Comparison of ENCODE assay signal across 10 cellular contexts in genomic region chr1:174040387-174040786, GRCh38. TPM values are rescaled to one million over a fixed set of nuclear protein-coding genes. Genes with fewer than 3 reads are reported as not detected.
DNase-seq lines count a peak whose midpoint lies in the region; ATAC-seq and TF ChIP-seq lines count a peak whose summit lies in the region.
"Had no signal": no experiment of that assay in that cellular context is flagged by ENCODE, and none has a peak within 500 bp of the region (broad histone marks: within the 10 kb centered on the region; RNA-seq: fewer than 3 reads in every experiment).

No MANE protein-coding gene starts in this region.

- TF ChIP-seq CTCF in mammary epithelial cell (conservative IDR thresholded peaks at IDR 0.05 in 1 of 2, IDR thresholded peaks at IDR 0.05 in 1 of 2; ENCODE audit: extremely low read depth in 1 of 2, insufficient read depth in 1 of 2, low read depth in 1 of 2, low read length in 2 of 2), result no peak
- TF ChIP-seq CTCF in stomach (IDR thresholded peaks at IDR 0.05), result no peak

- no peak overlapping the region for H3K9ac ChIP-seq in mammary epithelial cell (ENCODE audit: insufficient read depth, low read length)

- dilution Hi-C loops in mammary epithelial cell (cut with HindIII; ENCODE audit: low sequenced_read_pairs), result no loop called here

- in situ Hi-C loops in mammary epithelial cell (cut with MboI; ENCODE audit: low sequenced_read_pairs in 2 of 2), result no loop called here

- no peak for ATAC-seq in GM21737 (IDR thresholded peaks at IDR 0.05; ENCODE audit: unreplicated experiment)

- H3K27ac Mint-ChIP-seq in activated naive CD4-positive, alpha-beta T cell treated with anti-CD3 and anti-CD28 coated beads for 36 hours, result no peak overlapping the region
- H3K27ac Mint-ChIP-seq: type B pancreatic cell had no signal

- no peak for TF ChIP-seq EP300 in stomach (IDR thresholded peaks at IDR 0.05)

- intact Hi-C loops in activated naive CD4-positive, alpha-beta T cell treated with anti-CD3 and anti-CD28 coated beads for 36 hours (cut with micrococcal nuclease), result no loop called here
- intact Hi-C loops in mammary epithelial cell (cut with micrococcal nuclease), result no loop called here
- intact Hi-C loops in stomach (cut with DNase I; ENCODE audit: low total_unique reads), result no loop called here

- no peak overlapping the region for H3K4me2 ChIP-seq in mammary epithelial cell (ENCODE audit: insufficient read depth, low read depth, low read length)

- no peak overlapping the region for H2AFZ ChIP-seq in mammary epithelial cell (ENCODE audit: low read depth, low read length)

- H3K79me2 ChIP-seq in mammary epithelial cell (ENCODE audit: insufficient read depth, low read length), result no peaks in the 10 kb centered on the region

- H3K9me3 Mint-ChIP-seq in activated naive CD4-positive, alpha-beta T cell treated with anti-CD3 and anti-CD28 coated beads for 36 hours, result no peaks in the 10 kb centered on the region
- H3K9me3 Mint-ChIP-seq: type B pancreatic cell had no signal

- BruUV-seq in mammary epithelial cell (replicated peaks; lab: Mats Ljungman, UMichigan), result no TSS peak

- H3K4me3 Mint-ChIP-seq in activated naive CD4-positive, alpha-beta T cell treated with anti-CD3 and anti-CD28 coated beads for 36 hours, result no peak overlapping the region
- H3K4me3 Mint-ChIP-seq: type B pancreatic cell had no signal

- peak; percentile 14 for DNase-seq in activated naive CD4-positive, alpha-beta T cell treated with anti-CD3 and anti-CD28 coated beads for 36 hours
- no peak for DNase-seq in activated naive CD4-positive, alpha-beta T cell (lab: John Stamatoyannopoulos, UW)
- DNase-seq in NCI-H226 (peak; percentile 52), mammary epithelial cell (peak; percentile 89), stromal cell of bone marrow (ENCODE audit: low read depth) (peak; percentile 77), stomach (no peak), superior temporal gyrus (ENCODE audit: extremely low spot score) (no peak)
- DNase-seq: AML-193 had no signal

- CTCF ChIA-PET in activated naive CD4-positive, alpha-beta T cell treated with anti-CD3 and anti-CD28 coated beads for 36 hours (lab: Charles Lee), result no interaction called here
- CTCF ChIA-PET in mammary epithelial cell (lab: Charles Lee; ENCODE audit: low non-redundant PET), result interaction anchor here (0.5 kb wide), 1 partner anchor 67 kb away, joined by 10 read pairs; no protein-coding TSS in a partner anchor

- H3K36me3 Mint-ChIP-seq in activated naive CD4-positive, alpha-beta T cell treated with anti-CD3 and anti-CD28 coated beads for 36 hours (ENCODE audit: low read depth), result no peaks in the 10 kb centered on the region
- H3K36me3 Mint-ChIP-seq: type B pancreatic cell had no signal

- 24% methylated on average over 2 of the region's 2 CpGs for WGBS in mammary epithelial cell (ENCODE audit: low coverage, missing lambda C conversion rate)
- WGBS in stomach, 5 donors, result 69 to 89% (median 84%) methylated on average over 2 of the region's 2 CpGs

- H3K4me3 ChIP-seq in mammary epithelial cell (replicated peaks in 1 of 3; ENCODE audit: insufficient read depth in 1 of 3, low read depth in 2 of 3, low read length in 3 of 3) (no peak overlapping the region), stomach (no peak overlapping the region)

- no peaks in the 10 kb centered on the region for H3K9me3 ChIP-seq in mammary epithelial cell (replicated peaks; ENCODE audit: insufficient read depth, low read length)
- H3K9me3 ChIP-seq in stomach, result no peaks in the 10 kb centered on the region

- no peaks in the 10 kb centered on the region for H4K20me1 ChIP-seq in mammary epithelial cell (ENCODE audit: insufficient read depth, low read length)

- H3K27ac ChIP-seq in mammary epithelial cell (ENCODE audit: insufficient read depth, low read depth, low read length) (no peak overlapping the region), stomach (no peak overlapping the region)

- H3K4me1 ChIP-seq in mammary epithelial cell (ENCODE audit: insufficient read depth, low read length) (peaks cover 5% of the 10 kb centered on the region), stomach (no peaks in the 10 kb centered on the region)

- H3K4me1 Mint-ChIP-seq in activated naive CD4-positive, alpha-beta T cell treated with anti-CD3 and anti-CD28 coated beads for 36 hours (ENCODE audit: low read depth), result peaks cover 4% of the 10 kb centered on the region

- TF ChIP-seq POLR2A in stomach (IDR thresholded peaks at IDR 0.05), result no peak

- H3K27me3 Mint-ChIP-seq in activated naive CD4-positive, alpha-beta T cell treated with anti-CD3 and anti-CD28 coated beads for 36 hours (ENCODE audit: low read depth), result peaks cover 2% of the 10 kb centered on the region
- H3K27me3 Mint-ChIP-seq: type B pancreatic cell had no signal

- no peaks in the 10 kb centered on the region for H3K27me3 ChIP-seq in mammary epithelial cell (ENCODE audit: insufficient read depth, low read length)
- H3K27me3 ChIP-seq in stomach, result no peaks in the 10 kb centered on the region

- H3K36me3 ChIP-seq in mammary epithelial cell (ENCODE audit: insufficient read depth, low read length), result no peaks in the 10 kb centered on the region
- no peaks in the 10 kb centered on the region for H3K36me3 ChIP-seq in stomach

RNA-seq across cellular contexts. Expression of gene RC3H1, which starts 18.2 kb away (rescaled TPM):
- total RNA-seq in activated naive CD4-positive, alpha-beta T cell treated with anti-CD3 and anti-CD28 coated beads for 36 hours, result 10 to 100 TPM; 24.2 to 27.1 TPM
- total RNA-seq in mammary epithelial cell, result 10 to 100 TPM; 22.0 to 36.5 TPM
- polyA plus RNA-seq in mammary epithelial cell, result 12.6 TPM
- polyA minus RNA-seq in mammary epithelial cell, result 74.3 TPM
- 10 to 100 TPM in 4 of 5 donors, 1 to 10 TPM in 1; 7.2 to 49.0 (median 17.0) TPM for total RNA-seq in stomach
- polyA plus RNA-seq in stomach, result 1 to 10 TPM; 2.9 to 4.0 (median 3.0) TPM

Comparison
In these comparisons a context has a peak if more than half of its experiments do, and no peak if none do; other contexts are left out.
1. DNase-seq: peak in activated naive CD4-positive, alpha-beta T cell treated with anti-CD3 and anti-CD28 coated beads for 36 hours (single experiment), NCI-H226 (single experiment), mammary epithelial cell (single experiment) and stromal cell of bone marrow (single experiment); none in activated naive CD4-positive, alpha-beta T cell (0 of 4), stomach (single experiment) and superior temporal gyrus (single experiment).